In genomic region chr16:64269756-64270155, GRCh38 we compare ENCODE assay signal across 16 cellular contexts.
"Had no signal": no experiment of that assay in that cellular context is flagged by ENCODE, and none has a peak within 500 bp of the region (broad histone marks: within the 10 kb centered on the region; RNA-seq: fewer than 3 reads in every experiment).

No MANE protein-coding gene starts in this region.

- H3K4me1 ChIP-seq: left lung, right atrium auricular region, suprapubic skin had no signal

- DNase-seq: activated CD4-positive, alpha-beta T cell treated with anti-CD3 and anti-CD28 coated beads, Interleukin-2, amount 50 U/mL, for 4 hours; activated CD4-positive, CD25-positive, alpha-beta regulatory T cell treated with anti-CD3 and anti-CD28 coated beads, Interleukin-2, amount 50 U/mL, for 72 hours; activated naive CD4-positive, alpha-beta T cell; activated naive CD8-positive, alpha-beta T cell treated with anti-CD3 and anti-CD28 coated beads, Interleukin-2, amount 10 ng/mL, durations not matched to agents 7 days and 5 days; activated T-cell treated with anti-CD3 and anti-CD28 coated beads for 4 hours; dermis blood vessel endothelial cell; effector memory CD8-positive, alpha-beta T cell; kidney; left lung; mammary epithelial cell; natural killer cell; nucleus accumbens; T-helper 1 cell; T1000 had no signal

- H3K9me3 ChIP-seq: right atrium auricular region, suprapubic skin had no signal

- FAIRE-seq: kidney had no signal

- H3K36me3 ChIP-seq: left lung, right atrium auricular region, suprapubic skin had no signal

- H3K4me3 ChIP-seq: left lung, right atrium auricular region, suprapubic skin had no signal

- H3K27me3 ChIP-seq: left lung, right atrium auricular region, suprapubic skin had no signal

- ATAC-seq: effector memory CD8-positive, alpha-beta T cell; left lung; natural killer cell had no signal

- H3K27ac ChIP-seq: left lung, right atrium auricular region, suprapubic skin had no signal
